In the genomic region with DNA sequence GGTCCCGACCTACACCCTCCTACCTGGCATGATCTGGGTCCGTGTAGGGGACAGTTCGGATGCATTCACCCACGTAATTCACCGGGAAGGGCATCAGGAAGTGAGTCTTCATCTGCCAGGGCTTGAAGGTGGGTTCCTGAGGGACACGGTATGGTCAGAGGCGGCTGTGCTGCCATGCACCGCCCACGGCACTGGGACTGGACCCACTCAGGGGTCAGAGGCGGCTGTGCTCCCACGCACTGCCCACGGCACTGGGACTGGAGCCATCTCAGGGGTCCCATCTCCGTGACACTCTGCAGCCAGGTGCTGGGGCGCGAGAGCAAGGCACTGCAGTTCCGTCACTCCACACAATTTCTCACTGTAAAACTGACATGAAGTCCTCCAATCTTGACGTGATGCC, we compare ENCODE assay signal across 1 cellular context.
TF ChIP-seq lines count a peak whose summit lies in the region.

No MANE protein-coding gene starts in this region.

TF ChIP-seq in HepG2, 621 proteins besides CTCF, POLR2A, EP300 and RAD21:
- no peak for TF ChIP-seq ZIK1 (CRISPR knock-in tag; IDR thresholded peaks at IDR 0.05; ENCODE audit: borderline replicate concordance, low read depth)
- peak; percentile 29 for TF ChIP-seq AGO1 (IDR thresholded peaks at IDR 0.05; ENCODE audit: low read depth, low read length, poor library complexity, severe bottlenecking)
